8 cellular contexts compared by ENCODE assay signal in the genomic region with DNA sequence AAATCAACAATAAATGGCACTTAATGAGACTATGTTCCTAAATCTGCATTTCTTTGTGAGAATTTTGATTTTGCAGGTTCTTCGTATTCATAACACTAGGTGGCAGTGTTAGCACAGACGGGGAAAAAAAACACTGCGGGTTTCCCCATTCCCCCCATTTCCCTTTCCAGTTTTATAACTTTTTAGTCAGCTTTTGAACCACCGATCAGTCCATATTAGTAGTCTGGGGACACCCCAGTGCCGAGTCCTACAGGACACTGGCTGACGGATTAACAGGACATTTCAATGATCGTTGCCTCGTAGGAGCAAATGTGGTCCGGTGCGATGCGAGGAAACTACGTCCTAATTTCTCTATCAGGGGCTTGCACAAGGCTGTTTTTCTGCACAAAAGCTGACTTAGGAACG.
DNase-seq lines count a peak whose midpoint lies in the region; ATAC-seq lines count a peak whose summit lies in the region.

No MANE protein-coding gene starts in this region.

- no peaks in the 10 kb centered on the region for H3K36me3 ChIP-seq in mucosa of rectum (ENCODE audit: control insufficient read depth in 2 of 2, insufficient read depth in 2 of 2, low read length in 2 of 2)

- ATAC-seq in GM18909 (IDR thresholded peaks at IDR 0.05; ENCODE audit: poor library complexity, unreplicated experiment) (no peak), GM18520 (IDR thresholded peaks at IDR 0.05; ENCODE audit: unreplicated experiment) (no peak), HG02763 (IDR thresholded peaks at IDR 0.05; ENCODE audit: unreplicated experiment) (no peak)

- peaks cover 0 to 3% of the 10 kb centered on the region in 2 donors for H3K27me3 ChIP-seq in mucosa of rectum (ENCODE audit: control insufficient read depth in 2 of 2, insufficient read depth in 2 of 2, low read length in 2 of 2)

- no peaks in the 10 kb centered on the region for H3K4me1 ChIP-seq in mucosa of rectum (ENCODE audit: control insufficient read depth in 2 of 2, insufficient read depth in 2 of 2, low read length in 2 of 2)

- peak overlapping the region in 1 of 2 donors; percentile 3 for H3K9ac ChIP-seq in mucosa of rectum (ENCODE audit: low read depth in 1 of 2, low read length in 2 of 2)

- H3K27ac ChIP-seq in mucosa of rectum (ENCODE audit: low read depth in 2 of 2, low read length in 2 of 2), result no peak overlapping the region

- peak; percentile 47 for DNase-seq in EL
- DNase-seq in HT1080 (ENCODE audit: low read depth), result peak; percentile 38
- DNase-seq in dermis blood vessel endothelial cell, result peak; percentile 38

- no peak overlapping the region for H3K27ac Mint-ChIP-seq in T-helper 1 cell treated with Interleukin-12 subunit alpha and Interleukin-12 subunit beta and Interleukin-4 antibody, amounts not matched to agents 30 μg/mL and 1 μg/mL, for 36 hours

- peak overlapping the region; percentile 49 to 51 for H3K4me3 ChIP-seq in mucosa of rectum (ENCODE audit: low read length in 2 of 2)

- peaks cover 11% of the 10 kb centered on the region for H3K4me1 Mint-ChIP-seq in T-helper 1 cell treated with Interleukin-12 subunit alpha and Interleukin-12 subunit beta and Interleukin-4 antibody, amounts not matched to agents 30 μg/mL and 1 μg/mL, for 36 hours (ENCODE audit: low read depth)

- peak overlapping the region; percentile 49 for H3K4me3 Mint-ChIP-seq in T-helper 1 cell treated with Interleukin-12 subunit alpha and Interleukin-12 subunit beta and Interleukin-4 antibody, amounts not matched to agents 30 μg/mL and 1 μg/mL, for 36 hours

- no peaks in the 10 kb centered on the region for H3K9me3 Mint-ChIP-seq in T-helper 1 cell treated with Interleukin-12 subunit alpha and Interleukin-12 subunit beta and Interleukin-4 antibody, amounts not matched to agents 30 μg/mL and 1 μg/mL, for 36 hours

- H3K9me3 ChIP-seq in mucosa of rectum (ENCODE audit: control insufficient read depth in 2 of 2, low read length in 2 of 2), result no peaks in the 10 kb centered on the region

- H3K36me3 Mint-ChIP-seq in T-helper 1 cell treated with Interleukin-12 subunit alpha and Interleukin-12 subunit beta and Interleukin-4 antibody, amounts not matched to agents 30 μg/mL and 1 μg/mL, for 36 hours (ENCODE audit: low read depth), result no peaks in the 10 kb centered on the region

- H3K27me3 Mint-ChIP-seq in T-helper 1 cell treated with Interleukin-12 subunit alpha and Interleukin-12 subunit beta and Interleukin-4 antibody, amounts not matched to agents 30 μg/mL and 1 μg/mL, for 36 hours (ENCODE audit: low read depth), result peaks cover 8% of the 10 kb centered on the region
